Comparison of ENCODE assay signal across 19 cellular contexts in the genomic region with DNA sequence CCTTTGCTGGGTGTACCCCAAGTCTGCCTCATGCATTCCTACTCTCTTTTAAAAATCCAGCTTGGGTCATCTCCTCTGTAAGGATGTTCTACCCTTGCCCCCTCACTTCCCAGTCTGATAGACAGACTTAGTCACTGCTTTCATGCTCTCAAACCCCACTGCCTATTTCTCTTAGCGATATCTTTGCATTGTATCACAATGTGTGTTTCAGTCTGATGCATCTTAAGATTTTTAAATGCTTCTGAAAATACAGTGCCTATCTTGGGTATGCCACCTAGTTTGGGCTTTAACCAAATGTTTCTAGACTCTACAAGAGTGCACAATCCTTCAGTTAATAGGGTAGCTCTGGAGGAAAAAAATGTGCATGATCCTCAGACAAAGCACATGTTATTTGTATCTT.
"Had no signal": no experiment of that assay in that cellular context is flagged by ENCODE, and none has a peak within 500 bp of the region (broad histone marks: within the 10 kb centered on the region; RNA-seq: fewer than 3 reads in every experiment).

No MANE protein-coding gene starts in this region.

- H3K27ac ChIP-seq: gastrocnemius medialis, vagina had no signal

- H3K36me3 ChIP-seq: esophagus muscularis mucosa, gastrocnemius medialis, vagina had no signal

- ATAC-seq: activated naive CD4-positive, alpha-beta T cell treated with anti-CD3 and anti-CD28 coated beads, Interleukin-2, amount 50 U/mL, for 72 hours; activated T-helper 17 cell treated with anti-CD3 and anti-CD28 coated beads, Interleukin-2, amount 50 U/mL, for 72 hours; stimulated activated naive CD8-positive, alpha-beta T cell treated with anti-CD3 and anti-CD28 coated beads, Interleukin-15, Interleukin-2, amounts not matched to agents 100 U/mL and 50 U/mL, for 24 hours had no signal

- H3K9me3 ChIP-seq: esophagus muscularis mucosa, gastrocnemius medialis, vagina had no signal

- H3K27me3 ChIP-seq: esophagus muscularis mucosa, gastrocnemius medialis, vagina had no signal

- DNase-seq: activated CD4-positive, alpha-beta T cell treated with anti-CD3 and anti-CD28 coated beads for 1 hour; activated CD4-positive, alpha-beta T cell treated with anti-CD3 and anti-CD28 coated beads, Interleukin-2, amount 50 U/mL, for 1 hour; activated CD8-positive, alpha-beta memory T cell treated with anti-CD3 and anti-CD28 coated beads for 24 hours; activated CD8-positive, alpha-beta memory T cell treated with anti-CD3 and anti-CD28 coated beads, Interleukin-2, amount 50 U/mL, for 4 hours; activated T-cell treated with anti-CD3 and anti-CD28 coated beads, Interleukin-2, amount 50 U/mL, for 24 hours; islet precursor cell; left cardiac atrium; naive B cell; retina; stimulated activated CD4-positive, alpha-beta T cell treated with anti-CD3 and anti-CD28 coated beads, Interleukin-4, amount 100 ng/mL, for 24 hours; stimulated activated naive CD8-positive, alpha-beta T cell treated with anti-CD3 and anti-CD28 coated beads, Interleukin-15, Interleukin-2, amounts not matched to agents 100 U/mL and 50 U/mL, for 24 hours had no signal

- H3K36me3 Mint-ChIP-seq: naive B cell had no signal

- H3K27me3 Mint-ChIP-seq: activated T-cell treated with anti-CD3 and anti-CD28 coated beads, Interleukin-2, amount 50 U/mL, for 24 hours; activated T-helper 17 cell treated with anti-CD3 and anti-CD28 coated beads, Interleukin-2, amount 50 U/mL, for 72 hours; central memory CD8-positive, alpha-beta T cell; naive B cell; progenitor cell of endocrine pancreas had no signal

- H3K27ac Mint-ChIP-seq: activated T-cell treated with anti-CD3 and anti-CD28 coated beads, Interleukin-2, amount 50 U/mL, for 24 hours; activated T-helper 17 cell treated with anti-CD3 and anti-CD28 coated beads, Interleukin-2, amount 50 U/mL, for 72 hours; progenitor cell of endocrine pancreas; T-helper 2 cell treated with Interferon-gamma antibody and Interleukin-4, amounts not matched to agents 5 μg/mL and 100 μg/mL, for 36 hours had no signal

- H3K9me3 Mint-ChIP-seq: activated T-cell treated with anti-CD3 and anti-CD28 coated beads, Interleukin-2, amount 50 U/mL, for 24 hours; activated T-helper 17 cell treated with anti-CD3 and anti-CD28 coated beads, Interleukin-2, amount 50 U/mL, for 72 hours; central memory CD8-positive, alpha-beta T cell had no signal

- H3K4me1 ChIP-seq: gastrocnemius medialis had no signal

- H3K4me3 ChIP-seq: esophagus muscularis mucosa, gastrocnemius medialis, vagina had no signal

- H3K4me3 Mint-ChIP-seq: activated T-cell treated with anti-CD3 and anti-CD28 coated beads, Interleukin-2, amount 50 U/mL, for 24 hours; activated T-helper 17 cell treated with anti-CD3 and anti-CD28 coated beads, Interleukin-2, amount 50 U/mL, for 72 hours; central memory CD8-positive, alpha-beta T cell; naive B cell; T-helper 2 cell treated with Interferon-gamma antibody and Interleukin-4, amounts not matched to agents 5 μg/mL and 100 μg/mL, for 36 hours had no signal
